Comparison of ENCODE assay signal across 20 cellular contexts in the genomic region with DNA sequence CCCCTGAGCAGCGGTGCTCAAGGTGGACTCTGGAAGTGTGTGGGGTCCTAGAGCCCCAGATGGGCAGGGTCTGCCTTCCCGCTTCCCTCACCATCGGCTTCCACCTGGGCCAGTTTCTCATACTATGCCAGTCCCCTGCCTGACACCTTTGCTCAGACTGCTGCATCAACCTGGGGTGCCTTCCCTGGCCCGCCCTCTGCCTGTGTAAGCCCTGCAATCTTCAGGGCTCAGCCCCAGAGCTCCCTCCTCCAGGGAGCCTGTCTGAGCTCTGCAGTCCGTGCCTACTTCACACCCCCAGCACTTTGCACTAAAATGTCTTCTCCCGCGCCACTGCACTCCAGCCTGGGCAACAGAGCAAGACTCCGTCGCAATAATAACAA. TPM values are rescaled to one million over a fixed set of nuclear protein-coding genes. Genes with fewer than 3 reads are reported as not detected.
DNase-seq lines count a peak whose midpoint lies in the region; ATAC-seq and FAIRE-seq lines count a peak whose summit lies in the region.
"Had no signal": no experiment of that assay in that cellular context is flagged by ENCODE, and none has a peak within 500 bp of the region (broad histone marks: within the 10 kb centered on the region; RNA-seq: fewer than 3 reads in every experiment).

No MANE protein-coding gene starts in this region.

- peak overlapping the region; percentile 50 for H3K27ac ChIP-seq in epithelial cell of prostate
- H3K27ac ChIP-seq: coronary artery, WERI-Rb-1 had no signal

- H3K9me3 Mint-ChIP-seq in activated naive CD4-positive, alpha-beta T cell treated with anti-CD3 and anti-CD28 coated beads, Interleukin-2, amount 10 ng/mL, durations not matched to agents 7 days and 5 days, result no peaks in the 10 kb centered on the region
- no peaks in the 10 kb centered on the region for H3K9me3 Mint-ChIP-seq in stimulated activated naive B cell treated with anti-CD40 and anti-IgM and Interleukin-4, amounts not matched to agents 10 μg/mL and 1 μg/mL and 100 μg/mL, for 72 hours

- peak overlapping the region; percentile 84 for H3K27ac Mint-ChIP-seq in activated naive CD4-positive, alpha-beta T cell treated with anti-CD3 and anti-CD28 coated beads, Interleukin-2, amount 10 ng/mL, durations not matched to agents 7 days and 5 days
- H3K27ac Mint-ChIP-seq in T-helper 17 cell, result peak overlapping the region; percentile 95
- H3K27ac Mint-ChIP-seq in stimulated activated naive B cell treated with anti-CD40 and anti-IgM and Interleukin-4, amounts not matched to agents 10 μg/mL and 1 μg/mL and 100 μg/mL, for 72 hours, result peak overlapping the region; percentile 96

- H3K36me3 Mint-ChIP-seq in activated naive CD4-positive, alpha-beta T cell treated with anti-CD3 and anti-CD28 coated beads, Interleukin-2, amount 10 ng/mL, durations not matched to agents 7 days and 5 days, result peaks cover 46% of the 10 kb centered on the region
- H3K36me3 Mint-ChIP-seq in T-helper 17 cell (ENCODE audit: low read depth), result no peaks in the 10 kb centered on the region
- H3K36me3 Mint-ChIP-seq in stimulated activated naive B cell treated with anti-CD40 and anti-IgM and Interleukin-4, amounts not matched to agents 10 μg/mL and 1 μg/mL and 100 μg/mL, for 72 hours, result peaks cover 30 to 55% of the 10 kb centered on the region in 2 donors

- DNase-seq in activated naive CD4-positive, alpha-beta T cell treated with anti-CD3 and anti-CD28 coated beads, Interleukin-2, amount 10 ng/mL, durations not matched to agents 7 days and 5 days, result no peak
- no peak for DNase-seq in activated naive CD4-positive, alpha-beta T cell (lab: John Stamatoyannopoulos, UW)
- no peak for DNase-seq in T-helper 17 cell
- DNase-seq in epithelial cell of prostate (ENCODE audit: low read depth, low spot score), result no peak
- DNase-seq in stimulated activated naive B cell treated with anti-CD40 and anti-IgM and Interleukin-4, amounts not matched to agents 10 μg/mL and 1 μg/mL and 100 μg/mL, for 72 hours, result no peak
- no peak for DNase-seq in GM19239 (ENCODE audit: insufficient read length, low spot score)
- DNase-seq in effector CD4-positive, alpha-beta T cell, result no peak
- DNase-seq in activated CD4-positive, CD25-positive, alpha-beta regulatory T cell (lab: John Stamatoyannopoulos, UW), result no peak
- DNase-seq: DMS 273 treated with DMSO at 0.1 percent for 48 hours, hippocampal formation, left cardiac atrium, NCI-H1048, NCI-H2107, NCI-H748 treated with DMSO at 0.1 percent for 48 hours, Peyer's patch, WERI-Rb-1 had no signal

- H3K27me3 Mint-ChIP-seq in activated naive CD4-positive, alpha-beta T cell treated with anti-CD3 and anti-CD28 coated beads, Interleukin-2, amount 10 ng/mL, durations not matched to agents 7 days and 5 days, result no peaks in the 10 kb centered on the region
- H3K27me3 Mint-ChIP-seq in T-helper 17 cell, result no peaks in the 10 kb centered on the region
- no peaks in the 10 kb centered on the region for H3K27me3 Mint-ChIP-seq in stimulated activated naive B cell treated with anti-CD40 and anti-IgM and Interleukin-4, amounts not matched to agents 10 μg/mL and 1 μg/mL and 100 μg/mL, for 72 hours

- no peak for FAIRE-seq in GM19239 (lab: Jason Lieb, UNC)
- FAIRE-seq: astrocyte had no signal

- no peak for ATAC-seq in T-helper 17 cell
- no peak for ATAC-seq in stimulated activated naive B cell treated with anti-CD40 and anti-IgM and Interleukin-4, amounts not matched to agents 10 μg/mL and 1 μg/mL and 100 μg/mL, for 72 hours (replicated peaks)
- ATAC-seq: left cardiac atrium had no signal

- CTCF ChIA-PET in activated naive CD4-positive, alpha-beta T cell treated with anti-CD3 and anti-CD28 coated beads, Interleukin-2, amount 10 ng/mL, durations not matched to agents 7 days and 5 days (lab: Charles Lee), result interaction anchor here (1.1 to 15.9 kb wide), 5 partner anchors 16 to 160 kb away, joined by 3 to 880 read pairs (median 4); partner anchors contain the start of gene CSK

- H3K4me1 Mint-ChIP-seq in activated naive CD4-positive, alpha-beta T cell treated with anti-CD3 and anti-CD28 coated beads, Interleukin-2, amount 10 ng/mL, durations not matched to agents 7 days and 5 days, result peaks cover 92% of the 10 kb centered on the region
- H3K4me1 Mint-ChIP-seq in T-helper 17 cell, result peaks cover 57% of the 10 kb centered on the region
- H3K4me1 Mint-ChIP-seq in stimulated activated naive B cell treated with anti-CD40 and anti-IgM and Interleukin-4, amounts not matched to agents 10 μg/mL and 1 μg/mL and 100 μg/mL, for 72 hours, result peaks cover 67 to 93% of the 10 kb centered on the region in 2 donors

- H3K4me3 Mint-ChIP-seq in activated naive CD4-positive, alpha-beta T cell treated with anti-CD3 and anti-CD28 coated beads, Interleukin-2, amount 10 ng/mL, durations not matched to agents 7 days and 5 days, result no peak overlapping the region
- H3K4me3 Mint-ChIP-seq in T-helper 17 cell, result peak overlapping the region; percentile 79
- peak overlapping the region; percentile 4 to 45 for H3K4me3 Mint-ChIP-seq in stimulated activated naive B cell treated with anti-CD40 and anti-IgM and Interleukin-4, amounts not matched to agents 10 μg/mL and 1 μg/mL and 100 μg/mL, for 72 hours

- no peaks in the 10 kb centered on the region for H3K9me3 ChIP-seq in T-helper 17 cell (ENCODE audit: control insufficient read depth, low read length, poor library complexity, severe bottlenecking)
- H3K9me3 ChIP-seq: Peyer's patch had no signal

RNA-seq across cellular contexts. Expression of gene CSK, which starts 13.1 kb away (rescaled TPM):
- 100 to 1,000 TPM; 188 to 208 TPM for total RNA-seq in T-helper 17 cell

RNA-seq across cellular contexts. Expression of gene LMAN1L, which starts 17.7 kb away (rescaled TPM):
- total RNA-seq in T-helper 17 cell, result under 1 TPM; 0.82 to 0.91 TPM
- total RNA-seq: Peyer's patch, posterior vena cava had no signal

RNA-seq across cellular contexts. Expression of gene CPLX3, which starts 31.5 kb away (rescaled TPM):
- under 1 TPM in 1 of 2 donors, not detected in 1; 0.20 TPM for total RNA-seq in T-helper 17 cell
- total RNA-seq: astrocyte, mononuclear cell, Peyer's patch, posterior vena cava had no signal

RNA-seq across cellular contexts. Expression of gene CYP1A2, which starts 46.3 kb away (rescaled TPM):
- not detected for total RNA-seq in T-helper 17 cell
- total RNA-seq: astrocyte, mononuclear cell, Peyer's patch, posterior vena cava had no signal

RNA-seq across cellular contexts. Expression of gene ULK3, which starts 48.0 kb away (rescaled TPM):
- 10 to 100 TPM; 44.6 to 49.0 TPM for total RNA-seq in T-helper 17 cell
